24 cellular contexts compared by ENCODE assay signal in genomic region chr12:67740706-67741105, GRCh38.
DNase-seq lines count a peak whose midpoint lies in the region; ATAC-seq and TF ChIP-seq lines count a peak whose summit lies in the region.
"Had no signal": no experiment of that assay in that cellular context is flagged by ENCODE, and none has a peak within 500 bp of the region (broad histone marks: within the 10 kb centered on the region; RNA-seq: fewer than 3 reads in every experiment).

No MANE protein-coding gene starts in this region.

- H3K4me2 ChIP-seq in GM23338 = no peak overlapping the region
- H3K4me2 ChIP-seq in IMR-90 (ENCODE audit: low read depth, low read length) = no peak overlapping the region
- no peak overlapping the region for H3K4me2 ChIP-seq in mesendoderm (ENCODE audit: low read length)
- H3K4me2 ChIP-seq: BLaER1 treated with 17β-estradiol and CSF1 and Interleukin-3, amounts not matched to agents 10 nM and 100 nM; KMS-11 had no signal

- H3K36me3 ChIP-seq in GM23338 (ENCODE audit: insufficient read depth) (no peaks in the 10 kb centered on the region), IMR-90 (ENCODE audit: control insufficient read depth, insufficient read depth, low read length) (no peaks in the 10 kb centered on the region), mesendoderm (ENCODE audit: control insufficient read depth, insufficient read depth, low read length) (no peaks in the 10 kb centered on the region)
- H3K36me3 ChIP-seq: BLaER1 treated with 17β-estradiol and CSF1 and Interleukin-3, amounts not matched to agents 10 nM and 100 nM; Peyer's patch; SJSA1 had no signal

- no peaks in the 10 kb centered on the region for H3F3A ChIP-seq in GM23338 (replicated peaks; ENCODE audit: low read depth)

- no peaks in the 10 kb centered on the region for H3K9me1 ChIP-seq in IMR-90 (ENCODE audit: insufficient read depth, low read length)

- H2BK120ac ChIP-seq in IMR-90 (ENCODE audit: low read depth, low read length) (no peak overlapping the region), mesendoderm (ENCODE audit: low read depth, low read length) (no peak overlapping the region)

- in situ Hi-C loops in IMR-90 (cut with MboI; ENCODE audit: low sequenced_read_pairs) (no loop called here), astrocyte of the cerebellum (cut with HindIII; ENCODE audit: low sequenced_read_pairs) (no loop called here)

- no peak overlapping the region for H2AK9ac ChIP-seq in IMR-90 (replicated peaks; ENCODE audit: low read depth, low read length, poor library complexity)

- H3K27ac ChIP-seq in GM23338 (ENCODE audit: low read depth) (no peak overlapping the region), IMR-90 (ENCODE audit: insufficient read depth, low read length) (no peak overlapping the region), mesendoderm (ENCODE audit: low read depth, low read length) (no peak overlapping the region), caudate nucleus (ENCODE audit: low read depth, low read length) (no peak overlapping the region)
- H3K27ac ChIP-seq: BLaER1 treated with 17β-estradiol and CSF1 and Interleukin-3, amounts not matched to agents 10 nM and 100 nM; GM23248; HL-60; KMS-11; Peyer's patch; SJSA1 had no signal

- intact Hi-C loops in IMR-90 (cut with micrococcal nuclease) = no loop called here

- no peak overlapping the region for H3K4me3 ChIP-seq in GM23338
- H3K4me3 ChIP-seq in IMR-90 (ENCODE audit: insufficient read depth, low read depth, low read length) = no peak overlapping the region
- no peak overlapping the region for H3K4me3 ChIP-seq in astrocyte of the cerebellum (ENCODE audit: low read depth, low read length)
- no peak overlapping the region for H3K4me3 ChIP-seq in mesendoderm (ENCODE audit: low read length)
- H3K4me3 ChIP-seq: BLaER1 treated with 17β-estradiol and CSF1 and Interleukin-3, amounts not matched to agents 10 nM and 100 nM; GM12878; GM23248; Peyer's patch; SJSA1 had no signal

- H4K8ac ChIP-seq in IMR-90 (ENCODE audit: low read depth in 2 of 2, low read length in 2 of 2) (no peak overlapping the region), mesendoderm (ENCODE audit: low read depth, low read length) (no peak overlapping the region)

- H3K14ac ChIP-seq in IMR-90 (replicated peaks; ENCODE audit: low read depth, low read length) = no peak overlapping the region

- H3K79me2 ChIP-seq in GM23338 (replicated peaks; ENCODE audit: insufficient read depth) = no peaks in the 10 kb centered on the region
- no peaks in the 10 kb centered on the region for H3K79me2 ChIP-seq in mesendoderm (ENCODE audit: control insufficient read depth, insufficient read depth, low read length)

- H3K18ac ChIP-seq in IMR-90 (ENCODE audit: low read depth, low read length) = no peak overlapping the region; the same call in 1 of the 2 replicates
- no peak overlapping the region for H3K18ac ChIP-seq in mesendoderm (ENCODE audit: low read length)

- TF ChIP-seq POLR2A in IMR-90 (IDR thresholded peaks at IDR 0.05; ENCODE audit: low read depth, low read length) = no peak

- H2BK20ac ChIP-seq in IMR-90 (ENCODE audit: low read depth, low read length) = no peak overlapping the region

- H2AFZ ChIP-seq in GM23338 (no peak overlapping the region), IMR-90 (replicated peaks; ENCODE audit: low read length, poor library complexity) (no peak overlapping the region)
- H2AFZ ChIP-seq: GM23248 had no signal

- H3K23ac ChIP-seq in IMR-90 (ENCODE audit: low read depth, low read length) = 0 out of 2 replicates have a peak overlapping the region, but pooled peaks have one; percentile 49
- H3K23ac ChIP-seq in mesendoderm (ENCODE audit: low read length) = no peak overlapping the region

- peaks cover 3% of the 10 kb centered on the region for H3K27me3 Mint-ChIP-seq in GM23338 (ENCODE audit: insufficient read depth, low read depth, poor library complexity)
- H3K27me3 Mint-ChIP-seq: CD4-positive, alpha-beta memory T cell had no signal

- no peaks in the 10 kb centered on the region for H3K9me3 ChIP-seq in IMR-90 (ENCODE audit: control insufficient read depth, insufficient read depth, low read length)
- H3K9me3 ChIP-seq: BLaER1 treated with 17β-estradiol and CSF1 and Interleukin-3, amounts not matched to agents 10 nM and 100 nM; Caco-2; Peyer's patch; SJSA1 had no signal

- peaks cover 1% of the 10 kb centered on the region; the same call in 1 of the 3 replicates for H3K9me3 Mint-ChIP-seq in GM23338

- peaks cover 17% of the 10 kb centered on the region for H3K4me1 Mint-ChIP-seq in GM23338
- H3K4me1 Mint-ChIP-seq: CD4-positive, alpha-beta memory T cell had no signal

- H2BK15ac ChIP-seq in IMR-90 (ENCODE audit: low read depth, low read length) = no peak overlapping the region
- H2BK15ac ChIP-seq in mesendoderm (replicated peaks; ENCODE audit: low read depth) = no peak overlapping the region

- no peak overlapping the region for H3K27ac Mint-ChIP-seq in GM23338
- H3K27ac Mint-ChIP-seq: CD4-positive, alpha-beta memory T cell had no signal

- CTCF ChIA-PET in IMR-90 (lab: Yijun Ruan, JAX) = no interaction called here

- H4K91ac ChIP-seq in IMR-90 (ENCODE audit: insufficient read depth, low read depth, low read length) = no peak overlapping the region

- H3K4ac ChIP-seq in IMR-90 (ENCODE audit: low read depth, low read length) (0 out of 2 replicates have a peak overlapping the region, but pooled peaks have one; percentile 33), mesendoderm (ENCODE audit: low read depth, low read length) (no peak overlapping the region)

- dilution Hi-C loops in IMR-90 (cut with HindIII; ENCODE audit: low sequenced_read_pairs, unreplicated experiment) = no loop called here

- POLR2A ChIA-PET in IMR-90 (lab: Charles Lee; ENCODE audit: unreplicated experiment) = no interaction called here

- peaks cover 10% of the 10 kb centered on the region for H3K4me1 ChIP-seq in GM23338 (ENCODE audit: insufficient read depth)
- peaks cover 4% of the 10 kb centered on the region for H3K4me1 ChIP-seq in IMR-90 (ENCODE audit: control insufficient read depth, insufficient read depth, low read length)
- H3K4me1 ChIP-seq in mesendoderm (ENCODE audit: control insufficient read depth, low read depth, low read length) = peaks cover 7% of the 10 kb centered on the region
- H3K4me1 ChIP-seq: BLaER1 treated with 17β-estradiol and CSF1 and Interleukin-3, amounts not matched to agents 10 nM and 100 nM; Peyer's patch had no signal

- H2BK5ac ChIP-seq in IMR-90 (ENCODE audit: low read depth, low read length, poor library complexity, severe bottlenecking) (no peak overlapping the region), mesendoderm (ENCODE audit: low read length) (no peak overlapping the region)

- peaks cover 4% of the 10 kb centered on the region; the same call in 1 of the 2 replicates for H3K9me2 ChIP-seq in GM23338 (ENCODE audit: insufficient read depth)

- H4K20me1 ChIP-seq in GM23338 (replicated peaks; ENCODE audit: insufficient read depth) (no peaks in the 10 kb centered on the region), IMR-90 (ENCODE audit: insufficient read depth, low read length) (no peaks in the 10 kb centered on the region)
- H4K20me1 ChIP-seq: BLaER1 treated with 17β-estradiol and CSF1 and Interleukin-3, amounts not matched to agents 10 nM and 100 nM had no signal

- H3K9ac ChIP-seq in IMR-90 (ENCODE audit: low read depth, low read length) (no peak overlapping the region), mesendoderm (ENCODE audit: low read length) (no peak overlapping the region)
- H3K9ac ChIP-seq: BLaER1 treated with 17β-estradiol and CSF1 and Interleukin-3, amounts not matched to agents 10 nM and 100 nM; GM23248; KMS-11 had no signal

- WGBS in IMR-90 (ENCODE audit: extremely low coverage in 2 of 2, insufficient read length in 1 of 2), 2 experiments = no CpG with 5 or more reads among the region's 1 CpG
- no CpG with 5 or more reads among the region's 1 CpG for WGBS in mesendoderm (ENCODE audit: extremely low coverage, insufficient coverage, low lambda C conversion rate)

- H4K5ac ChIP-seq in IMR-90 (ENCODE audit: low read depth, low read length) = no peak overlapping the region
- no peak overlapping the region for H4K5ac ChIP-seq in mesendoderm (ENCODE audit: low read length)

- TF ChIP-seq RAD21 in IMR-90 (IDR thresholded peaks at IDR 0.05; ENCODE audit: low read length) = no peak

- BruUV-seq in IMR-90 (replicated peaks; lab: Mats Ljungman, UMichigan) = no TSS peak

- H2AK5ac ChIP-seq in IMR-90 (ENCODE audit: low read depth, low read length) (no peak overlapping the region), mesendoderm (ENCODE audit: low read length) (no peak overlapping the region)

- H3K27me3 ChIP-seq in GM23338 (ENCODE audit: insufficient read depth) = no peaks in the 10 kb centered on the region
- no peaks in the 10 kb centered on the region for H3K27me3 ChIP-seq in IMR-90 (ENCODE audit: control insufficient read depth, insufficient read depth, low read length)
- H3K27me3 ChIP-seq in mesendoderm (ENCODE audit: insufficient read depth, low read length, poor library complexity) = no peaks in the 10 kb centered on the region
- H3K27me3 ChIP-seq: BLaER1 treated with 17β-estradiol and CSF1 and Interleukin-3, amounts not matched to agents 10 nM and 100 nM; Peyer's patch; SJSA1 had no signal

- ATAC-seq in GM23338 (peak; percentile 56), IMR-90 (ENCODE audit: low read depth) (no peak), HG03280 (IDR thresholded peaks at IDR 0.05; ENCODE audit: unreplicated experiment) (no peak)
- ATAC-seq: GM12878 had no signal

- no peak overlapping the region for H3K56ac ChIP-seq in IMR-90 (ENCODE audit: extremely low read depth, insufficient read depth, low read length)
- no peak overlapping the region for H3K56ac ChIP-seq in mesendoderm (ENCODE audit: low read length)

- no peaks in the 10 kb centered on the region for H3K36me3 Mint-ChIP-seq in GM23338 (ENCODE audit: low read depth)
- H3K36me3 Mint-ChIP-seq: CD4-positive, alpha-beta memory T cell had no signal

- H3K79me1 ChIP-seq in IMR-90 (ENCODE audit: low read depth in 1 of 2, low read length in 2 of 2) (no peaks in the 10 kb centered on the region), mesendoderm (ENCODE audit: low read length) (no peaks in the 10 kb centered on the region)

- no peak overlapping the region for H3K4me3 Mint-ChIP-seq in GM23338
- H3K4me3 Mint-ChIP-seq: CD4-positive, alpha-beta memory T cell had no signal

- DNase-seq in GM23338 (ENCODE audit: low spot score) (peak; percentile 16), IMR-90 (no peak), astrocyte of the cerebellum (ENCODE audit: low read depth) (peak; percentile 55), mesendoderm (peak; percentile 33), caudate nucleus (lab: John Stamatoyannopoulos, UW) (no peak), retina (no peak), NK-92 (lab: John Stamatoyannopoulos, UW; ENCODE audit: unreplicated experiment) (no peak)
- DNase-seq: ACHN; Caco-2; CD4-positive, alpha-beta memory T cell; DMS 273 treated with DMSO at 0.1 percent for 48 hours; DND-41; GM23248; HCEC 1CT; NCI-H1694; NCI-H510A treated with DMSO at 0.1 percent for 48 hours; NCI-H774; Peyer's patch had no signal

- TF ChIP-seq CTCF in GM23338 (conservative IDR thresholded peaks at IDR 0.05; ENCODE audit: low read depth in 2 of 2) (no peak), IMR-90 (conservative IDR thresholded peaks at IDR 0.05; ENCODE audit: low read depth, low read length) (no peak), astrocyte of the cerebellum (IDR thresholded peaks at IDR 0.05; ENCODE audit: low read depth, low read length, missing control alignments) (no peak)

TF ChIP-seq in GM23338, 12 proteins besides CTCF, POLR2A, EP300 and RAD21 (continues in another document):
- TF ChIP-seq JUNB (IDR thresholded peaks at IDR 0.05; ENCODE audit: unreplicated experiment) = no peak

Comparison
In these comparisons a context has a peak if more than half of its experiments do, and no peak if none do; other contexts are left out.
1. DNase-seq: peak in GM23338 (single experiment), astrocyte of the cerebellum (single experiment) and mesendoderm (single experiment); none in IMR-90 (single experiment), caudate nucleus (0 of 61), retina (single experiment) and NK-92 (single experiment).